In the genomic region with DNA sequence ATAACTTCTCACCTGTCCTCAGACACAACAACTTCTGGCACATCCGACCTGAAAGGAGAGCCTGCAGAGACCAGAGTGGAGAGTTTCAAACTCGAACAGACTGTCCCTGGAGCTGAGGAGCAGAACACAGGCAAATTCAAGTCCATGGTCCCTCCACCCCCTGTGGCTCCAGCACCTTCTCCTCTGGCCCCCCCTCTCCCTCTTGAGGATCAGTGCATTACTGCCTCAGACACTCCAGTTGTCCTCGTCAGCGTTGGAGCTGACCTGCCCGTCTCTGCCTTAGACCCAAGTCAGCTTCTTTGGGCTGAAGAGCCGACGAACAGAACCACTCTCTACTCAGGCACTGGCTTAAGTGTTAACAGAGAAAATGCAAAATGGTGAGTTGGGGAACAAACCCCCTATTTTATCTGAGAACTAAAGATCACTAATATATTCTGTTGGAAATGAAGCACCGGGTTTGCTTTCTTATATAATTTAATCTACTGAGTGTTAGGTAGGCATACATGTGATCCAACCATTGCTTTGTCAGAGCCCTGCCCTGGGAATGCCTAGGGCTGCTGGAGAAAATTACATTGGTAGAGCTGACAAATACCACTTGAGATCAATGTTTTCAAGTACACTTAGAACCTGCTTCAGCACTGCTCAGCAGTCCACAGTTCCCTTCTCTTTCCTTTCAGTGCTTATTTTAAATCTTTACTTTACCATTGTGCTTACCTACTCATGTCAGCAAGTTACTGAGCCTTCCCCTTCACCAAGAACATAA, we compare ENCODE assay signal across 16 cellular contexts.
"Had no signal": no experiment of that assay in that cellular context is flagged by ENCODE, and none has a peak within 500 bp of the region (broad histone marks: within the 10 kb centered on the region; RNA-seq: fewer than 3 reads in every experiment).

No MANE protein-coding gene starts in this region.

- H3K27me3 ChIP-seq: hepatocyte, ovary, right atrium auricular region, uterus had no signal

- H3K9me3 ChIP-seq: ovary, right atrium auricular region, uterus had no signal

- ATAC-seq: effector memory CD8-positive, alpha-beta T cell; left cardiac atrium; naive thymus-derived CD4-positive, alpha-beta T cell had no signal

- H3K36me3 ChIP-seq: ovary, uterus had no signal

- H3K9me3 Mint-ChIP-seq: effector memory CD8-positive, alpha-beta T cell; naive thymus-derived CD4-positive, alpha-beta T cell; type B pancreatic cell had no signal

- H3K4me1 ChIP-seq: right atrium auricular region, uterus had no signal

- DNase-seq: effector memory CD8-positive, alpha-beta T cell; erythroblast; head of caudate nucleus; kidney; left cardiac atrium; left ventricle myocardium superior; mammary epithelial cell; naive thymus-derived CD4-positive, alpha-beta T cell; ovary; small intestine; stimulated activated CD4-positive, alpha-beta T cell treated with anti-CD3 and anti-CD28 coated beads, Interleukin-12 subunit alpha, Interleukin-12 subunit beta, amount 100 ng/mL, for 4 hours; stimulated activated naive CD4-positive, alpha-beta T cell treated with Interleukin-2 at 50 U/mL for 16 hours; uterus had no signal

- H3K27ac ChIP-seq: hepatocyte, ovary, right atrium auricular region, uterus had no signal

- H3K4me3 Mint-ChIP-seq: effector memory CD8-positive, alpha-beta T cell; naive thymus-derived CD4-positive, alpha-beta T cell; type B pancreatic cell had no signal

- H3K27me3 Mint-ChIP-seq: effector memory CD8-positive, alpha-beta T cell; naive thymus-derived CD4-positive, alpha-beta T cell had no signal

- H3K27ac Mint-ChIP-seq: type B pancreatic cell had no signal

- H3K4me3 ChIP-seq: hepatocyte, ovary, right atrium auricular region, uterus had no signal
